8 cellular contexts compared by ENCODE assay signal in the genomic region with DNA sequence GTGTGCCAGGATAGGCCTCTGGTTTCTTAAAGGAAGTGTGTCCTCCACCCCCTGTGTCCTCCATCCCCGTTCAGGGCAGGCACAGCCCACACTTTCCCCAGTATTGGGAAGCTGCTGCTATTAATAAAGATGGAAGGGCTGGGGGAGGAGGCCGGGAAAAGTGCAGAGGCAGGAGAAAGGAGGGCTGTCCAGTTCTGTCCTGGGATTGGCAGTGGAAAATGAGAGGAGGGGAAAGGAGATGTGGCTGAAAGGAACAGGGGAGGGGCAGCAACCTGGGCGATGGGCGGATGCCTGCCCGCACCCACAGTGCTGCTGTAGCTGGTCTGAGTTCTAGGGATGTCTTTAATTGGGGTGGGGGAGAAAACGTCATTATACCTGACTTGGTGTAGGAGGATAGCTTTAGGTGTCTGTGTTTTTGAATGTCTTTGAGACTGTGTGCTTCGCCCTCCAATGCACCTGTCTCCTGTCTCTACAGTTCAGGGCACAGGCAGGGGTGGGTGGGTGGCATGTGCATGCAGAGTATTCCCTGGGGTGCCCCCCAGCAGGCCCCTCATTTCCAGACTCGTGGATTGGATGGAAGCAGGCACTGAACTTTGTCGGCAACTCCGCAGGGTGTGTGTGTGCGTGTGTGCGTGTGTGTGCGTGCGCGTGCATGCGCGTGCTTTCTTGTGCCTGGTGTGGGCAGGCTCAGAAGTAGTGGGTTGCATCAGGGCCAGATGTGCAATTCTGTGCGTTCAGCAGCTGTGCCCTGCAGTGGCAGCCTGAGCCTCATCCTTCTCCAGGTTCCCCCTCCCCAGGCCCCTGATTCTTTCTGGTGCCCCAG. TPM values are rescaled to one million over a fixed set of nuclear protein-coding genes. Genes with fewer than 3 reads are reported as not detected.
DNase-seq lines count a peak whose midpoint lies in the region; ATAC-seq and TF ChIP-seq lines count a peak whose summit lies in the region.

No MANE protein-coding gene starts in this region.

- peak; percentile 81 for DNase-seq in Caki2 (ENCODE audit: low read depth)
- no peak for DNase-seq in NT2/D1 (ENCODE audit: low read depth, low spot score)
- DNase-seq in adipocyte (ENCODE audit: low read depth) = peak; percentile 68
- DNase-seq in heart left ventricle = peak; percentile 47 to 76 (median 66)
- DNase-seq in retina = peak; percentile 59
- no peak for DNase-seq in SIG-M5 (lab: John Stamatoyannopoulos, UW)

- peak overlapping the region; percentile 78 for H3K4me3 ChIP-seq in NT2/D1 (ENCODE audit: insufficient read length, low read depth)
- peak overlapping the region; percentile 100 for H3K4me3 ChIP-seq in adipocyte (ENCODE audit: low read length)
- H3K4me3 ChIP-seq in heart left ventricle = peak overlapping the region; percentile 1 to 97 (median 86)

- peak overlapping the region; percentile 93 to 100 (median 98) for H3K27ac ChIP-seq in heart left ventricle

- intact Hi-C loops in heart left ventricle (cut with DNase I) = loop anchor here in 6 of 10 donors (1.0 to 10.0 kb wide), 8 partner anchors 9 to 142 kb away; a partner anchor contains a TSS

- WGBS in heart left ventricle, 4 donors = 11 to 35% (median 22%) methylated on average over 10 to 18 of the region's 18 CpGs

- no peak for TF ChIP-seq CTCF in heart left ventricle (IDR thresholded peaks at IDR 0.05)

- H3K36me3 ChIP-seq in NT2/D1 (ENCODE audit: insufficient read depth, insufficient read length, low read length) (peaks cover 48% of the 10 kb centered on the region), adipocyte (ENCODE audit: control insufficient read depth, insufficient read depth, low read length, severe bottlenecking) (peaks cover 13% of the 10 kb centered on the region), heart left ventricle (peaks cover 0 to 16% (median 8%) of the 10 kb centered on the region in 9 donors)

- ATAC-seq in heart left ventricle = peak; percentile 10 to 24 (median 16)
- no peak for ATAC-seq in HG03139 (IDR thresholded peaks at IDR 0.05; ENCODE audit: unreplicated experiment)
- ATAC-seq in GM21825 (IDR thresholded peaks at IDR 0.05; ENCODE audit: unreplicated experiment) = no peak

- no peaks in the 10 kb centered on the region for H3K27me3 ChIP-seq in NT2/D1 (ENCODE audit: insufficient read depth, insufficient read length)
- H3K27me3 ChIP-seq in adipocyte (replicated peaks; ENCODE audit: control insufficient read depth, insufficient read depth, low read length) = no peaks in the 10 kb centered on the region
- no peaks in the 10 kb centered on the region for H3K27me3 ChIP-seq in heart left ventricle

- H3K4me1 ChIP-seq in NT2/D1 (ENCODE audit: insufficient read depth, insufficient read length) (peaks cover 24% of the 10 kb centered on the region), adipocyte (ENCODE audit: control insufficient read depth, insufficient read depth, low read length) (peaks cover 44% of the 10 kb centered on the region), heart left ventricle (peaks cover 38 to 64% (median 54%) of the 10 kb centered on the region in 12 donors)

- peak in 1 of 2 donors; percentile 57 for TF ChIP-seq POLR2A in heart left ventricle (IDR thresholded peaks at IDR 0.05)

- no peaks in the 10 kb centered on the region for H3K9me3 ChIP-seq in NT2/D1 (ENCODE audit: insufficient read depth, low read length)
- H3K9me3 ChIP-seq in adipocyte (ENCODE audit: control insufficient read depth, low read length) = no peaks in the 10 kb centered on the region
- H3K9me3 ChIP-seq in heart left ventricle = no peaks in the 10 kb centered on the region

- no peak overlapping the region for H3K9ac ChIP-seq in NT2/D1 (ENCODE audit: insufficient read length, low read depth)
- peak overlapping the region; percentile 100 for H3K9ac ChIP-seq in adipocyte (ENCODE audit: low read length)

- in situ Hi-C loops in Caki2 (cut with HindIII; ENCODE audit: low pct_unique_long_range_greater_than_20kb, low sequenced_read_pairs) = no loop called here

RNA-seq across cellular contexts. Expression of a gene that starts 2.5 kb away (rescaled TPM):
- total RNA-seq in Caki2 (2014; rRNA removed; shearing (Covaris generic); ENCODE audit: low replicate concordance) = 69.2 and 73.4 TPM in 2 replicates
- total RNA-seq in heart left ventricle = 100 to 1,000 TPM in 6 of 9 donors, 10 to 100 TPM in 3; 91.5 to 225 (median 107) TPM
- 10 to 100 TPM; 38.9 to 94.6 TPM for polyA plus RNA-seq in heart left ventricle

Comparison
In these comparisons a context has a peak if more than half of its experiments do, and no peak if none do; other contexts are left out.
1. DNase-seq: peak in Caki2 (single experiment), adipocyte (single experiment), heart left ventricle (5 of 5) and retina (single experiment); none in NT2/D1 (single experiment) and SIG-M5 (single experiment).
2. ATAC-seq: peak in heart left ventricle (4 of 4); none in HG03139 (single experiment) and GM21825 (single experiment).
3. Peak in every context shown above with its lines, with median percentiles within 50 percentile points of each other: H3K4me3 ChIP-seq.